In genomic region chr11:115255006-115255762, GRCh38 we compare ENCODE assay signal across 15 cellular contexts.
"Had no signal": no experiment of that assay in that cellular context is flagged by ENCODE, and none has a peak within 500 bp of the region (broad histone marks: within the 10 kb centered on the region; RNA-seq: fewer than 3 reads in every experiment).

No MANE protein-coding gene starts in this region.

- H3K36me3 ChIP-seq: esophagus muscularis mucosa, neural progenitor cell, pancreas, tibial nerve had no signal

- H3K9me3 Mint-ChIP-seq: activated CD4-positive, alpha-beta T cell treated with anti-CD3 and anti-CD28 coated beads, Interleukin-2, amount 10 ng/mL, durations not matched to agents 24 days and 14 days; activated naive CD4-positive, alpha-beta T cell treated with anti-CD3 and anti-CD28 coated beads, Interleukin-2, amount 10 ng/mL, durations not matched to agents 7 days and 5 days; activated T-helper 2 cell treated with anti-CD3 and anti-CD28 coated beads, Interferon-gamma antibody, Interleukin-2, Interleukin-4, amounts not matched to agents 10 μg/mL and 5 μg/mL and 100 μg/mL, durations not matched to agents 14 hours and 24 hours and 36 hours; dendritic cell treated with granulocyte-macrophage colony-stimulating factor and Interleukin-4, amounts not matched to agents 40 ng/mL and 50 ng/mL, for 4 days; memory B cell; neural progenitor cell had no signal

- DNase-seq: activated CD4-positive, alpha-beta T cell treated with anti-CD3 and anti-CD28 coated beads, Interleukin-2, amount 10 ng/mL, durations not matched to agents 24 days and 14 days; activated CD8-positive, alpha-beta memory T cell treated with anti-CD3 and anti-CD28 coated beads for 24 hours; activated naive CD4-positive, alpha-beta T cell treated with anti-CD3 and anti-CD28 coated beads, Interleukin-2, amount 10 ng/mL, durations not matched to agents 7 days and 5 days; central memory CD4-positive, alpha-beta T cell; islet precursor cell; pancreas; stimulated activated CD4-positive, alpha-beta T cell treated with anti-CD3 and anti-CD28 coated beads, Interleukin-4, amount 100 ng/mL, for 24 hours; T-helper 1 cell had no signal

- H3K4me3 Mint-ChIP-seq: activated CD4-positive, alpha-beta T cell treated with anti-CD3 and anti-CD28 coated beads, Interleukin-2, amount 10 ng/mL, durations not matched to agents 24 days and 14 days; activated naive CD4-positive, alpha-beta T cell treated with anti-CD3 and anti-CD28 coated beads, Interleukin-2, amount 10 ng/mL, durations not matched to agents 7 days and 5 days; dendritic cell treated with granulocyte-macrophage colony-stimulating factor and Interleukin-4, amounts not matched to agents 40 ng/mL and 50 ng/mL, for 4 days; memory B cell; neural progenitor cell had no signal

- H3K27me3 Mint-ChIP-seq: dendritic cell treated with granulocyte-macrophage colony-stimulating factor and Interleukin-4, amounts not matched to agents 40 ng/mL and 50 ng/mL, for 4 days; memory B cell had no signal

- H3K27ac ChIP-seq: esophagus muscularis mucosa, neural progenitor cell, pancreas, tibial nerve had no signal

- H3K36me3 Mint-ChIP-seq: activated naive CD4-positive, alpha-beta T cell treated with anti-CD3 and anti-CD28 coated beads, Interleukin-2, amount 10 ng/mL, durations not matched to agents 7 days and 5 days had no signal

- H3K4me1 Mint-ChIP-seq: activated naive CD4-positive, alpha-beta T cell treated with anti-CD3 and anti-CD28 coated beads, Interleukin-2, amount 10 ng/mL, durations not matched to agents 7 days and 5 days had no signal

- H3K9me3 ChIP-seq: esophagus muscularis mucosa, pancreas, tibial nerve had no signal

- ATAC-seq: left lobe of liver, pancreas had no signal

- H3K27me3 ChIP-seq: esophagus muscularis mucosa, neural progenitor cell, pancreas, tibial nerve had no signal

- H3K9ac ChIP-seq: neural progenitor cell had no signal

- H3K27ac Mint-ChIP-seq: activated CD4-positive, alpha-beta T cell treated with anti-CD3 and anti-CD28 coated beads, Interleukin-2, amount 10 ng/mL, durations not matched to agents 24 days and 14 days; activated naive CD4-positive, alpha-beta T cell treated with anti-CD3 and anti-CD28 coated beads, Interleukin-2, amount 10 ng/mL, durations not matched to agents 7 days and 5 days; activated T-helper 2 cell treated with anti-CD3 and anti-CD28 coated beads, Interferon-gamma antibody, Interleukin-2, Interleukin-4, amounts not matched to agents 10 μg/mL and 5 μg/mL and 100 μg/mL, durations not matched to agents 14 hours and 24 hours and 36 hours; dendritic cell treated with granulocyte-macrophage colony-stimulating factor and Interleukin-4, amounts not matched to agents 40 ng/mL and 50 ng/mL, for 4 days; neural progenitor cell had no signal

- H3K4me1 ChIP-seq: neural progenitor cell, pancreas had no signal

- H2AFZ ChIP-seq: neural progenitor cell had no signal

- H3K4me3 ChIP-seq: esophagus muscularis mucosa, neural progenitor cell, pancreas, tibial nerve had no signal

- H3K4me2 ChIP-seq: neural progenitor cell had no signal
